1 cellular context compared by ENCODE assay signal in genomic region chr5:14191325-14191724, GRCh38.
TF ChIP-seq lines count a peak whose summit lies in the region.

No MANE protein-coding gene starts in this region.

TF ChIP-seq in IMR-90, 13 proteins besides CTCF, POLR2A, EP300 and RAD21:
- TF ChIP-seq RCOR1 (IDR thresholded peaks at IDR 0.05; ENCODE audit: insufficient replicate concordance, low read length) (no peak), CEBPB (IDR thresholded peaks at IDR 0.05; ENCODE audit: low read depth, low read length) (no peak), ELK1 (IDR thresholded peaks at IDR 0.05; ENCODE audit: borderline replicate concordance, low read depth, low read length) (no peak), MXI1 (IDR thresholded peaks at IDR 0.05; ENCODE audit: borderline replicate concordance, low read depth, low read length) (no peak), BHLHE40 (IDR thresholded peaks at IDR 0.05; ENCODE audit: low read depth, low read length) (no peak), USF2 (IDR thresholded peaks at IDR 0.05; ENCODE audit: low read depth, low read length) (no peak), MAFK (IDR thresholded peaks at IDR 0.05; ENCODE audit: low read depth, low read length) (no peak), NFE2L2 (IDR thresholded peaks at IDR 0.05; ENCODE audit: low read depth, low read length) (no peak), FOS (IDR thresholded peaks at IDR 0.05; ENCODE audit: low read depth, low read length) (no peak), MAZ (IDR thresholded peaks at IDR 0.05; ENCODE audit: borderline replicate concordance, low read depth, low read length) (no peak), RFX5 (IDR thresholded peaks at IDR 0.05; ENCODE audit: low read depth, low read length) (no peak), CHD1 (IDR thresholded peaks at IDR 0.05; ENCODE audit: low read depth, low read length) (no peak), SMC3 (IDR thresholded peaks at IDR 0.05; ENCODE audit: low read depth, low read length) (no peak)
TF ChIP-seq in IMR-90: peak in this region for 0.
